In genomic region chr11:554824-555499, GRCh38 we compare ENCODE assay signal across 8 cellular contexts. TPM values are rescaled to one million over a fixed set of nuclear protein-coding genes. Genes with fewer than 3 reads are reported as not detected.
DNase-seq lines count a peak whose midpoint lies in the region; ATAC-seq, FAIRE-seq and TF ChIP-seq lines count a peak whose summit lies in the region.

No MANE protein-coding gene starts in this region.

- peak overlapping the region; percentile 40 for H3K4me3 ChIP-seq in LNCaP clone FGC (ENCODE audit: low read depth, low read length)
- peak overlapping the region; percentile 9 for H3K4me3 ChIP-seq in skeletal muscle cell (ENCODE audit: low read depth, low read length)

- DNase-seq in 8988T (peak; percentile 98), GM18507 (ENCODE audit: extremely low spot score, insufficient read length, low read depth) (peak; percentile 68), LNCaP clone FGC (ENCODE audit: low read depth) (peak; percentile 32), SK-MEL-5 (ENCODE audit: low read depth, low spot score) (peak; percentile 72), left cardiac atrium (peak; percentile 69), skeletal muscle cell (ENCODE audit: low read depth) (no peak)
- peak; percentile 79 for DNase-seq in activated naive CD4-positive, alpha-beta T cell treated with Interleukin-2 at 50 U/mL for 16 hours

- ATAC-seq in left cardiac atrium (peak; percentile 74 to 75), GM21723 (IDR thresholded peaks at IDR 0.05; ENCODE audit: unreplicated experiment) (no peak)

- peak; percentile 49 for FAIRE-seq in GM18507 (lab: Jason Lieb, UNC)

- intact Hi-C loops in left cardiac atrium (cut with DNase I), result loop anchor here (5.0 to 10.0 kb wide), 2 partner anchors 60 to 167 kb away; partner anchors contain the start of gene IRF7 (in 1 of the 2)

- TF ChIP-seq CTCF in LNCaP clone FGC (IDR thresholded peaks at IDR 0.05; ENCODE audit: control insufficient read depth, extremely low read depth, insufficient read depth), result peak; percentile 93

- in situ Hi-C loops in SK-MEL-5 (cut with HindIII; ENCODE audit: low pct_unique_long_range_greater_than_20kb, low sequenced_read_pairs), result no loop called here

RNA-seq across cellular contexts. Expression of gene LMNTD2, which starts 5.6 kb away (rescaled TPM):
- 1.8 and 2.1 TPM in 2 replicates for total RNA-seq in SK-MEL-5 (2014; rRNA removed; shearing (Covaris generic))
- 2.2 and 2.8 TPM in 2 replicates for polyA plus RNA-seq in SK-MEL-5 (2015; cell fraction: cytosol; rRNA removed)
- 21.0 and 34.7 TPM in 2 replicates for polyA plus RNA-seq in SK-MEL-5 (2015; cell fraction: nucleus; rRNA removed)
- 1 to 10 TPM in 1 of 2 donors, under 1 TPM in 1; 0.58 to 1.1 TPM for total RNA-seq in left cardiac atrium

RNA-seq across cellular contexts. Expression of gene RASSF7, which starts 5.8 kb away (rescaled TPM):
- 7.8 and 8.0 TPM in 2 replicates for total RNA-seq in SK-MEL-5 (2014; rRNA removed; shearing (Covaris generic))
- polyA plus RNA-seq in SK-MEL-5 (2015; cell fraction: cytosol; rRNA removed), result 9.5 and 13.2 TPM in 2 replicates
- polyA plus RNA-seq in SK-MEL-5 (2015; cell fraction: nucleus; rRNA removed), result 45.7 and 65.8 TPM in 2 replicates
- total RNA-seq in left cardiac atrium, result 1 to 10 TPM; 3.2 to 4.4 TPM

RNA-seq across cellular contexts. Expression of gene LRRC56, which starts 17.6 kb away (rescaled TPM):
- total RNA-seq in SK-MEL-5 (2014; rRNA removed; shearing (Covaris generic)), result 0.11 and 0.13 TPM in 2 replicates
- polyA plus RNA-seq in SK-MEL-5 (2015; cell fraction: cytosol; rRNA removed), result 0.33 and 0.73 TPM in 2 replicates
- polyA plus RNA-seq in SK-MEL-5 (2015; cell fraction: nucleus; rRNA removed), result 2.2 and 2.6 TPM in 2 replicates
- total RNA-seq in left cardiac atrium, result under 1 TPM; 0.47 to 0.68 TPM

RNA-seq across cellular contexts. Expression of gene HRAS, which starts 19.6 kb away (rescaled TPM):
- 48.3 and 55.6 TPM in 2 replicates for total RNA-seq in SK-MEL-5 (2014; rRNA removed; shearing (Covaris generic))
- polyA plus RNA-seq in SK-MEL-5 (2015; cell fraction: cytosol; rRNA removed), result 63.1 and 64.9 TPM in 2 replicates
- polyA plus RNA-seq in SK-MEL-5 (2015; cell fraction: nucleus; rRNA removed), result 76.3 and 85.7 TPM in 2 replicates
- total RNA-seq in left cardiac atrium, result 10 to 100 TPM; 47.9 to 56.5 TPM

RNA-seq across cellular contexts. Expression of gene PHRF1, which starts 21.3 kb away (rescaled TPM):
- 22.0 and 22.6 TPM in 2 replicates for total RNA-seq in SK-MEL-5 (2014; rRNA removed; shearing (Covaris generic))
- 26.3 and 32.0 TPM in 2 replicates for polyA plus RNA-seq in SK-MEL-5 (2015; cell fraction: cytosol; rRNA removed)
- polyA plus RNA-seq in SK-MEL-5 (2015; cell fraction: nucleus; rRNA removed), result 26.9 and 31.1 TPM in 2 replicates
- total RNA-seq in left cardiac atrium, result 10 to 100 TPM; 17.3 to 21.5 TPM
